10 cellular contexts compared by ENCODE assay signal in genomic region chr1:244231572-244232315, GRCh38.
DNase-seq lines count a peak whose midpoint lies in the region; ATAC-seq and TF ChIP-seq lines count a peak whose summit lies in the region.
"Had no signal": no experiment of that assay in that cellular context is flagged by ENCODE, and none has a peak within 500 bp of the region (broad histone marks: within the 10 kb centered on the region; RNA-seq: fewer than 3 reads in every experiment).

No MANE protein-coding gene starts in this region.

- CTCF ChIA-PET in activated CD4-positive, alpha-beta T cell treated with anti-CD3 and anti-CD28 coated beads, Interleukin-2, amount 10 ng/mL, durations not matched to agents 7 days and 5 days (lab: Charles Lee): interaction anchor here (0.7 kb wide), 1 partner anchor 10 kb away, joined by 3 read pairs; no protein-coding TSS in a partner anchor

- peaks cover 5% of the 10 kb centered on the region for H3K27me3 Mint-ChIP-seq in activated naive CD8-positive, alpha-beta T cell treated with anti-CD3 and anti-CD28 coated beads, Interleukin-2, amount 10 ng/mL, durations not matched to agents 7 days and 5 days
- no peaks in the 10 kb centered on the region for H3K27me3 Mint-ChIP-seq in activated CD4-positive, alpha-beta T cell treated with anti-CD3 and anti-CD28 coated beads, Interleukin-2, amount 10 ng/mL, durations not matched to agents 7 days and 5 days

- no peaks in the 10 kb centered on the region for H3K9me3 Mint-ChIP-seq in activated naive CD8-positive, alpha-beta T cell treated with anti-CD3 and anti-CD28 coated beads, Interleukin-2, amount 10 ng/mL, durations not matched to agents 7 days and 5 days
- no peaks in the 10 kb centered on the region for H3K9me3 Mint-ChIP-seq in activated CD4-positive, alpha-beta T cell treated with anti-CD3 and anti-CD28 coated beads, Interleukin-2, amount 10 ng/mL, durations not matched to agents 7 days and 5 days

- no peaks in the 10 kb centered on the region for H3K36me3 Mint-ChIP-seq in activated naive CD8-positive, alpha-beta T cell treated with anti-CD3 and anti-CD28 coated beads, Interleukin-2, amount 10 ng/mL, durations not matched to agents 7 days and 5 days
- no peaks in the 10 kb centered on the region for H3K36me3 Mint-ChIP-seq in activated CD4-positive, alpha-beta T cell treated with anti-CD3 and anti-CD28 coated beads, Interleukin-2, amount 10 ng/mL, durations not matched to agents 7 days and 5 days (ENCODE audit: low read depth)

- no peaks in the 10 kb centered on the region for H3K36me3 ChIP-seq in BE2C

- no peaks in the 10 kb centered on the region for H3K27me3 ChIP-seq in BE2C

- no peak overlapping the region for H3K27ac Mint-ChIP-seq in activated naive CD8-positive, alpha-beta T cell treated with anti-CD3 and anti-CD28 coated beads, Interleukin-2, amount 10 ng/mL, durations not matched to agents 7 days and 5 days
- no peak overlapping the region for H3K27ac Mint-ChIP-seq in activated CD4-positive, alpha-beta T cell treated with anti-CD3 and anti-CD28 coated beads, Interleukin-2, amount 10 ng/mL, durations not matched to agents 7 days and 5 days

- DNase-seq in BE2C (peak; percentile 32), NCI-H1105 treated with DMSO at 0.1 percent for 48 hours (lab: John Stamatoyannopoulos, UW) (peak; percentile 70), lung microvascular endothelial cell (ENCODE audit: low read depth in 2 of 2) (peak; percentile 29 to 46)
- no peak for DNase-seq in activated naive CD8-positive, alpha-beta T cell treated with anti-CD3 and anti-CD28 coated beads, Interleukin-2, amount 10 ng/mL, durations not matched to agents 7 days and 5 days
- no peak for DNase-seq in activated CD4-positive, alpha-beta T cell treated with anti-CD3 and anti-CD28 coated beads, Interleukin-2, amount 10 ng/mL, durations not matched to agents 7 days and 5 days
- DNase-seq: activated CD4-positive, CD25-positive, alpha-beta regulatory T cell treated with anti-CD3 and anti-CD28 coated beads, Interleukin-2, amount 50 U/mL, for 72 hours had no signal

- no peak for TF ChIP-seq CTCF in BE2C (IDR thresholded peaks at IDR 0.05; ENCODE audit: low read depth, low read length)

- H3K4me1 Mint-ChIP-seq in activated naive CD8-positive, alpha-beta T cell treated with anti-CD3 and anti-CD28 coated beads, Interleukin-2, amount 10 ng/mL, durations not matched to agents 7 days and 5 days: peaks cover 2% of the 10 kb centered on the region
- peaks cover 4% of the 10 kb centered on the region for H3K4me1 Mint-ChIP-seq in activated CD4-positive, alpha-beta T cell treated with anti-CD3 and anti-CD28 coated beads, Interleukin-2, amount 10 ng/mL, durations not matched to agents 7 days and 5 days

- ATAC-seq in activated naive CD8-positive, alpha-beta T cell treated with anti-CD3 and anti-CD28 coated beads, Interleukin-2, amount 10 ng/mL, durations not matched to agents 7 days and 5 days (ENCODE audit: low read depth): peak; percentile 14
- ATAC-seq in GM21367 (IDR thresholded peaks at IDR 0.05; ENCODE audit: unreplicated experiment) (no peak), HG03045 (IDR thresholded peaks at IDR 0.05; ENCODE audit: unreplicated experiment) (no peak), GM21528 (IDR thresholded peaks at IDR 0.05; ENCODE audit: low FRiP score, unreplicated experiment) (no peak)

- H3K4me3 ChIP-seq in BE2C (ENCODE audit: low read depth, low read length): peak overlapping the region; percentile 62
- H3K4me3 ChIP-seq: lung had no signal

- POLR2A ChIA-PET in activated naive CD8-positive, alpha-beta T cell treated with anti-CD3 and anti-CD28 coated beads, Interleukin-2, amount 10 ng/mL, durations not matched to agents 7 days and 5 days (lab: Charles Lee): interaction anchor here (0.6 kb wide), 1 partner anchor 53 kb away, joined by 3 read pairs; no protein-coding TSS in a partner anchor
- POLR2A ChIA-PET in activated CD4-positive, alpha-beta T cell treated with anti-CD3 and anti-CD28 coated beads, Interleukin-2, amount 10 ng/mL, durations not matched to agents 7 days and 5 days (lab: Charles Lee): no interaction called here

- H3K9me3 ChIP-seq in BE2C: no peaks in the 10 kb centered on the region

- H3K4me1 ChIP-seq in BE2C: no peaks in the 10 kb centered on the region

- H3K4me3 Mint-ChIP-seq in activated naive CD8-positive, alpha-beta T cell treated with anti-CD3 and anti-CD28 coated beads, Interleukin-2, amount 10 ng/mL, durations not matched to agents 7 days and 5 days: peak overlapping the region; percentile 28
- no peak overlapping the region for H3K4me3 Mint-ChIP-seq in activated CD4-positive, alpha-beta T cell treated with anti-CD3 and anti-CD28 coated beads, Interleukin-2, amount 10 ng/mL, durations not matched to agents 7 days and 5 days

Comparison
In these comparisons a context has a peak if more than half of its experiments do, and no peak if none do; other contexts are left out.
1. DNase-seq: peak in BE2C (single experiment), NCI-H1105 treated with DMSO at 0.1 percent for 48 hours (single experiment) and lung microvascular endothelial cell (2 of 2); none in activated naive CD8-positive, alpha-beta T cell treated with anti-CD3 and anti-CD28 coated beads, Interleukin-2, amount 10 ng/mL, durations not matched to agents 7 days and 5 days (single experiment) and activated CD4-positive, alpha-beta T cell treated with anti-CD3 and anti-CD28 coated beads, Interleukin-2, amount 10 ng/mL, durations not matched to agents 7 days and 5 days (single experiment).